Comparison of ENCODE assay signal across 23 cellular contexts in the genomic region with DNA sequence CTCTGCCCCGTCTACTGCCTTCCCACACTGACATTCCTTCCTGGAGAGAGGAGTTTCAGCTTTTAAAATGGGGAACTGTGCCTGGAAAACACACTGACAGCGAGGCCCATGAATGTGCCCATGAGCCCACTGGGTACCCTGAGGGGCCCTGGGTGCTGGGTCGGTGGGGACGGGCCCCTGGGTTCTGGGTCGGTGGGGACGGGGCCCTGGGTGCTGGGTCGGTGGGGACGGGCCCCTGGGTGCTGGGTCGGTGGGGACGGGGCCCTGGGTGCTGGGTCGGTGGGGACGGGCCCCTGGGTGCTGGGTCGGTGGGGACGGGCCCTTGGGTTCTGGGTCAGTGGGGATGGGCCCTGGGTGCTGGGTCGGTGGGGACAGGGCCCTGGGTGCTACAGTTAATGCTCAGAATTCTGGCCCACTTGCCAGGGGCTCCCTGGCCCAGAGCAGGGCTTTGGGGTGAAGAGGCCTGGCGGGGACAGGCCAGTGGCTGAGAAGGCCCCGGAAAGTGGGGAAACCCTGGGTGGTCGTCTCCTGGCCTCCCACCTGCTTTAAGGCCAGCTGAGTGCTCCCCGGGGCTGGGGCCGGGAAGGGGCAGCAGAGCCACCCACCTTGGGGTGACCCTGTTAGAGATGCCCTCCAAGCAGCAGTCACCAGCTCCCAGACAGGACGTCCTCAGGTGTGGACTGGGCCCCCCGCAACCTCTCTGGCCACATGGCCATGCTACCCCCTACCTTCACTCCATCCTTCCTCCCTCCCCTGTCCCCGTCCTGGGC. TPM values are rescaled to one million over a fixed set of nuclear protein-coding genes. Genes with fewer than 3 reads are reported as not detected.
DNase-seq lines count a peak whose midpoint lies in the region; ATAC-seq and TF ChIP-seq lines count a peak whose summit lies in the region.
"Had no signal": no experiment of that assay in that cellular context is flagged by ENCODE, and none has a peak within 500 bp of the region (broad histone marks: within the 10 kb centered on the region; RNA-seq: fewer than 3 reads in every experiment).

No MANE protein-coding gene starts in this region.

- DNase-seq in Panc1 (ENCODE audit: low read depth, low spot score), result no peak
- DNase-seq in fibroblast of the aortic adventitia (ENCODE audit: low read depth), result no peak
- no peak for DNase-seq in skeletal muscle cell (ENCODE audit: low read depth)
- DNase-seq in activated CD4-positive, alpha-beta T cell treated with anti-CD3 and anti-CD28 coated beads for 1 hour, result no peak
- DNase-seq in SHP77 treated with DMSO at 0.1 percent for 48 hours (lab: John Stamatoyannopoulos, UW), result no peak
- no peak for DNase-seq in transverse colon
- DNase-seq in GM13977 (ENCODE audit: low spot score), result no peak
- DNase-seq: activated CD4-positive, alpha-beta T cell treated with anti-CD3 and anti-CD28 coated beads, Interleukin-2, amount 10 ng/mL, durations not matched to agents 24 days and 14 days; activated naive CD4-positive, alpha-beta T cell treated with anti-CD3 and anti-CD28 coated beads, Interleukin-2, amount 10 ng/mL, durations not matched to agents 7 days and 5 days; caudate nucleus; endodermal cell; KBM-7; NCI-H1436; NK-92 treated with Interleukin-12 subunit alpha and Interleukin-12 subunit beta, amount 100 ng/mL, for 24 hours; SHP77; T1000 had no signal

- H3K9ac ChIP-seq in BLaER1, result peak overlapping the region; percentile 90

- no peak for TF ChIP-seq EP300 in transverse colon (IDR thresholded peaks at IDR 0.05; ENCODE audit: low read depth)

- BruUV-seq in Panc1 (replicated peaks; lab: Mats Ljungman, UMichigan), result TSS peak; percentile 89

- POLR2A ChIA-PET in Panc1 (lab: Charles Lee), result interaction anchor here (0.7 kb wide), 1 partner anchor 66 kb away, joined by 3 read pairs; no protein-coding TSS in a partner anchor

- peaks cover 49% of the 10 kb centered on the region for H3K36me3 ChIP-seq in BLaER1
- no peaks in the 10 kb centered on the region; the same call in 1 of the 2 replicates for H3K36me3 ChIP-seq in Panc1 (ENCODE audit: control insufficient read depth, insufficient read depth, low read length)
- H3K36me3 ChIP-seq in transverse colon, result no peaks in the 10 kb centered on the region
- H3K36me3 ChIP-seq: pancreas had no signal

- TF ChIP-seq CTCF in Panc1 (IDR thresholded peaks at IDR 0.05) (no peak), fibroblast of the aortic adventitia (IDR thresholded peaks at IDR 0.05; ENCODE audit: insufficient read depth, low read length) (no peak), transverse colon (IDR thresholded peaks at IDR 0.05) (no peak), GM13977 (IDR thresholded peaks at IDR 0.05; ENCODE audit: extremely low read depth, insufficient read depth, missing control alignments) (no peak)

- in situ Hi-C loops in Panc1 (cut with HindIII; ENCODE audit: low pct_unique_long_range_greater_than_20kb, low sequenced_read_pairs), result no loop called here
- in situ Hi-C loops in transverse colon (cut with MboI; ENCODE audit: low pct_ligation_motif_present in 1 of 4, low pct_unique_long_range_greater_than_20kb in 1 of 4, low sequenced_read_pairs in 3 of 4), result no loop called here
- in situ Hi-C loops in GM13977 (cut with MboI; ENCODE audit: low pct_unique_long_range_greater_than_20kb, low sequenced_read_pairs, unreplicated experiment), result no loop called here

- intact Hi-C loops in Panc1 (cut with micrococcal nuclease; ENCODE audit: unreplicated experiment) (no loop called here), transverse colon (cut with DNase I; ENCODE audit: low total_unique reads) (loop anchor here (10.0 kb wide), 1 partner anchor 75 kb away; a partner anchor contains a TSS)

- no peaks in the 10 kb centered on the region for H3K27me3 ChIP-seq in BLaER1
- no peaks in the 10 kb centered on the region for H3K27me3 ChIP-seq in Panc1 (ENCODE audit: control insufficient read depth, insufficient read depth, low read length)
- H3K27me3 ChIP-seq in transverse colon, result peaks cover 28% of the 10 kb centered on the region
- H3K27me3 ChIP-seq: gastroesophageal sphincter, pancreas had no signal

- H3K4me3 ChIP-seq in BLaER1 (peak overlapping the region; percentile 82), Panc1 (ENCODE audit: low read depth in 2 of 2, low read length in 2 of 2) (no peak overlapping the region), fibroblast of the aortic adventitia (ENCODE audit: low read depth, low read length) (peak overlapping the region; percentile 86), skeletal muscle cell (ENCODE audit: low read depth, low read length) (peak overlapping the region; percentile 76), transverse colon (no peak overlapping the region)
- H3K4me3 ChIP-seq: pancreas had no signal

- H3K9me3 ChIP-seq in BLaER1 (no peaks in the 10 kb centered on the region), Panc1 (ENCODE audit: control insufficient read depth, insufficient read depth, low read depth, low read length) (no peaks in the 10 kb centered on the region), transverse colon (no peaks in the 10 kb centered on the region)
- H3K9me3 ChIP-seq: gastroesophageal sphincter, pancreas had no signal

- ATAC-seq in Panc1, result no peak
- ATAC-seq: gastroesophageal sphincter, pancreas had no signal

- H3K4me2 ChIP-seq in BLaER1, result peak overlapping the region; percentile 100

- CTCF ChIA-PET in Panc1 (lab: Charles Lee), result no interaction called here

- no peak for TF ChIP-seq POLR2A in transverse colon (IDR thresholded peaks at IDR 0.05)

- H3K4me1 ChIP-seq in BLaER1 (peaks cover 70% of the 10 kb centered on the region), Panc1 (ENCODE audit: control insufficient read depth, insufficient read depth, low read length) (no peaks in the 10 kb centered on the region; the same call in 1 of the 2 replicates), transverse colon (peaks cover 7 to 34% (median 18%) of the 10 kb centered on the region in 4 donors)

- peaks cover 69% of the 10 kb centered on the region for H4K20me1 ChIP-seq in BLaER1

- peak overlapping the region; percentile 99 for H3K27ac ChIP-seq in BLaER1
- no peak overlapping the region for H3K27ac ChIP-seq in Panc1 (ENCODE audit: low read length)
- H3K27ac ChIP-seq in transverse colon, result no peak overlapping the region
- H3K27ac ChIP-seq: HL-60, pancreas had no signal

- WGBS in transverse colon (ENCODE audit: low coverage in 1 of 2), 2 donors, result 78% methylated on average over 22 of the region's 23 CpGs; no CpG with 5 or more reads in 1 of the 2 donors

RNA-seq across cellular contexts. Expression of a gene that starts 2.5 kb away (rescaled TPM):
- total RNA-seq in Panc1 (2021; ENCODE audit: unreplicated experiment) (14.2 TPM), fibroblast of the aortic adventitia (ENCODE audit: low replicate concordance) (25.9 and 48.5 TPM in 2 replicates), transverse colon (1 to 10 TPM; 2.3 to 8.6 (median 7.0) TPM)
- polyA plus RNA-seq in Panc1 (2012; ENCODE audit: insufficient read length), result 23.8 TPM

RNA-seq across cellular contexts. Expression of a gene that starts 25.9 kb away (rescaled TPM):
- total RNA-seq in Panc1 (2021; ENCODE audit: unreplicated experiment) (not detected), fibroblast of the aortic adventitia (ENCODE audit: low replicate concordance) (under 0.01 TPM in 1 of 2 replicates, not detected in the other), transverse colon (1 to 10 TPM in 1 of 4 donors, under 1 TPM in 2, not detected in 1; 0.40 to 1.1 (median 0.41) TPM)
- polyA plus RNA-seq in Panc1 (2012; ENCODE audit: insufficient read length), result not detected
- total RNA-seq: activated CD4-positive, alpha-beta T cell treated with anti-CD3 and anti-CD28 coated beads, Interleukin-2, amount 10 ng/mL, durations not matched to agents 24 days and 14 days; CD4-positive, alpha-beta memory T cell; Daoy; gastroesophageal sphincter; mesenteric fat pad had no signal
- polyA plus RNA-seq: CD4-positive, alpha-beta memory T cell had no signal

RNA-seq across cellular contexts. Expression of a gene that starts 33.7 kb away (rescaled TPM):
- total RNA-seq in Panc1 (2021; ENCODE audit: unreplicated experiment) (26.5 TPM), fibroblast of the aortic adventitia (ENCODE audit: low replicate concordance) (5.2 and 6.1 TPM in 2 replicates), transverse colon (10 to 100 TPM in 2 of 4 donors, 1 to 10 TPM in 2; 6.7 to 17.3 (median 10.4) TPM)
- 37.5 TPM for polyA plus RNA-seq in Panc1 (2012; ENCODE audit: insufficient read length)

RNA-seq across cellular contexts. Expression of a gene that starts 43.6 kb away (rescaled TPM):
- total RNA-seq in Panc1 (2021; ENCODE audit: unreplicated experiment) (1.7 TPM), fibroblast of the aortic adventitia (ENCODE audit: low replicate concordance) (1.1 and 1.4 TPM in 2 replicates), transverse colon (1 to 10 TPM; 1.1 to 5.6 (median 2.0) TPM)
- polyA plus RNA-seq in Panc1 (2012; ENCODE audit: insufficient read length), result 1.1 TPM

Comparison
In these comparisons a context has a peak if more than half of its experiments do, and no peak if none do; other contexts are left out.
1. H3K4me3 ChIP-seq: peak in BLaER1 (single experiment), fibroblast of the aortic adventitia (single experiment) and skeletal muscle cell (single experiment); none in Panc1 (0 of 2) and transverse colon (0 of 4).